10 cellular contexts compared by ENCODE assay signal in genomic region chr19:41935781-41936415, GRCh38. TPM values are rescaled to one million over a fixed set of nuclear protein-coding genes. Genes with fewer than 3 reads are reported as not detected.
A peak's percentile ranks its signal among the peaks of the same experiment; 100 is the strongest.
DNase-seq lines count a peak whose midpoint lies in the region; ATAC-seq lines count a peak whose summit lies in the region.
"Had no signal": no experiment of that assay in that cellular context is flagged by ENCODE, and none has a peak within 500 bp of the region (broad histone marks: within the 10 kb centered on the region; RNA-seq: fewer than 3 reads in every experiment).

No MANE protein-coding gene starts in this region.

- H3K27ac Mint-ChIP-seq in activated naive CD4-positive, alpha-beta T cell treated with anti-CD3 and anti-CD28 coated beads, Interleukin-2, amount 50 U/mL, for 24 hours, result no peak overlapping the region
- H3K27ac Mint-ChIP-seq in activated T-helper 17 cell treated with anti-CD3 and anti-CD28 coated beads, Interleukin-2, amount 50 U/mL, for 72 hours, result peak overlapping the region; percentile 42
- H3K27ac Mint-ChIP-seq in stimulated activated effector memory CD8-positive, alpha-beta T cell treated with anti-CD3 and anti-CD28 coated beads, Interleukin-12 subunit alpha, Interleukin-12 subunit beta, amount 100 ng/mL, for 72 hours, result peak overlapping the region; percentile 71

- H3K36me3 Mint-ChIP-seq in activated naive CD4-positive, alpha-beta T cell treated with anti-CD3 and anti-CD28 coated beads, Interleukin-2, amount 50 U/mL, for 24 hours, result no peaks in the 10 kb centered on the region
- H3K36me3 Mint-ChIP-seq in activated T-helper 17 cell treated with anti-CD3 and anti-CD28 coated beads, Interleukin-2, amount 50 U/mL, for 72 hours (ENCODE audit: low read depth), result no peaks in the 10 kb centered on the region
- peaks cover 6% of the 10 kb centered on the region for H3K36me3 Mint-ChIP-seq in stimulated activated effector memory CD8-positive, alpha-beta T cell treated with anti-CD3 and anti-CD28 coated beads, Interleukin-12 subunit alpha, Interleukin-12 subunit beta, amount 100 ng/mL, for 72 hours

- peaks cover 53% of the 10 kb centered on the region for H3K4me1 Mint-ChIP-seq in activated naive CD4-positive, alpha-beta T cell treated with anti-CD3 and anti-CD28 coated beads, Interleukin-2, amount 50 U/mL, for 24 hours
- H3K4me1 Mint-ChIP-seq in activated T-helper 17 cell treated with anti-CD3 and anti-CD28 coated beads, Interleukin-2, amount 50 U/mL, for 72 hours, result peaks cover 23% of the 10 kb centered on the region
- H3K4me1 Mint-ChIP-seq in stimulated activated effector memory CD8-positive, alpha-beta T cell treated with anti-CD3 and anti-CD28 coated beads, Interleukin-12 subunit alpha, Interleukin-12 subunit beta, amount 100 ng/mL, for 72 hours, result peaks cover 50% of the 10 kb centered on the region

- no peak for DNase-seq in activated naive CD4-positive, alpha-beta T cell treated with anti-CD3 and anti-CD28 coated beads, Interleukin-2, amount 50 U/mL, for 16 hours
- DNase-seq in stimulated activated effector memory CD8-positive, alpha-beta T cell treated with anti-CD3 and anti-CD28 coated beads, Interleukin-12 subunit alpha, Interleukin-12 subunit beta, amount 100 ng/mL, for 72 hours (ENCODE audit: low spot score in 2 of 2), result no peak
- no peak for DNase-seq in activated CD4-positive, CD25-positive, alpha-beta regulatory T cell treated with anti-CD3 and anti-CD28 coated beads, Interleukin-2, amount 50 U/mL, for 72 hours
- DNase-seq: DND-41, GOT3 had no signal

- no peaks in the 10 kb centered on the region for H3K27me3 Mint-ChIP-seq in activated naive CD4-positive, alpha-beta T cell treated with anti-CD3 and anti-CD28 coated beads, Interleukin-2, amount 50 U/mL, for 24 hours
- H3K27me3 Mint-ChIP-seq in activated T-helper 17 cell treated with anti-CD3 and anti-CD28 coated beads, Interleukin-2, amount 50 U/mL, for 72 hours, result peaks cover 7% of the 10 kb centered on the region

- H3K4me3 Mint-ChIP-seq in activated naive CD4-positive, alpha-beta T cell treated with anti-CD3 and anti-CD28 coated beads, Interleukin-2, amount 50 U/mL, for 24 hours, result peak overlapping the region; percentile 8
- H3K4me3 Mint-ChIP-seq in activated T-helper 17 cell treated with anti-CD3 and anti-CD28 coated beads, Interleukin-2, amount 50 U/mL, for 72 hours, result peak overlapping the region; percentile 27
- peak overlapping the region; percentile 41 for H3K4me3 Mint-ChIP-seq in stimulated activated effector memory CD8-positive, alpha-beta T cell treated with anti-CD3 and anti-CD28 coated beads, Interleukin-12 subunit alpha, Interleukin-12 subunit beta, amount 100 ng/mL, for 72 hours

- H3K9me3 Mint-ChIP-seq in activated naive CD4-positive, alpha-beta T cell treated with anti-CD3 and anti-CD28 coated beads, Interleukin-2, amount 50 U/mL, for 24 hours, result no peaks in the 10 kb centered on the region
- H3K9me3 Mint-ChIP-seq in activated T-helper 17 cell treated with anti-CD3 and anti-CD28 coated beads, Interleukin-2, amount 50 U/mL, for 72 hours, result no peaks in the 10 kb centered on the region
- H3K9me3 Mint-ChIP-seq in stimulated activated effector memory CD8-positive, alpha-beta T cell treated with anti-CD3 and anti-CD28 coated beads, Interleukin-12 subunit alpha, Interleukin-12 subunit beta, amount 100 ng/mL, for 72 hours, result no peaks in the 10 kb centered on the region
- H3K9me3 Mint-ChIP-seq: activated T-cell treated with anti-CD3 and anti-CD28 coated beads, Interleukin-2, amount 50 U/mL, for 4 hours had no signal

- peak; percentile 27 for ATAC-seq in activated T-helper 17 cell treated with anti-CD3 and anti-CD28 coated beads, Interleukin-2, amount 50 U/mL, for 72 hours (replicated peaks)
- ATAC-seq in stimulated activated effector memory CD8-positive, alpha-beta T cell treated with anti-CD3 and anti-CD28 coated beads, Interleukin-12 subunit alpha, Interleukin-12 subunit beta, amount 100 ng/mL, for 72 hours, result peak; percentile 2
- no peak for ATAC-seq in HG03439 (IDR thresholded peaks at IDR 0.05; ENCODE audit: unreplicated experiment)

RNA-seq across cellular contexts. Expression of gene ERFL, which starts 7.6 kb away (rescaled TPM):
- 1 to 10 TPM in 1 of 2 donors, under 1 TPM in 1; 0.89 to 2.1 TPM for total RNA-seq in activated T-helper 17 cell treated with anti-CD3 and anti-CD28 coated beads, Interleukin-2, amount 50 U/mL, for 72 hours
- total RNA-seq: glomerular endothelial cell had no signal

RNA-seq across cellular contexts. Expression of gene RABAC1, which starts 23.2 kb away (rescaled TPM):
- 10 to 100 TPM; 37.6 to 54.7 TPM for total RNA-seq in activated T-helper 17 cell treated with anti-CD3 and anti-CD28 coated beads, Interleukin-2, amount 50 U/mL, for 72 hours

RNA-seq across cellular contexts. Expression of gene ARHGEF1, which starts 52.9 kb away (rescaled TPM):
- 100 to 1,000 TPM; 255 to 337 TPM for total RNA-seq in activated T-helper 17 cell treated with anti-CD3 and anti-CD28 coated beads, Interleukin-2, amount 50 U/mL, for 72 hours

RNA-seq across cellular contexts. Expression of gene ATP1A3, which starts 58.1 kb away (rescaled TPM):
- 1 to 10 TPM; 1.7 to 5.0 TPM for total RNA-seq in activated T-helper 17 cell treated with anti-CD3 and anti-CD28 coated beads, Interleukin-2, amount 50 U/mL, for 72 hours

RNA-seq across cellular contexts. Expression of gene CD79A, which starts 58.8 kb away (rescaled TPM):
- total RNA-seq in activated T-helper 17 cell treated with anti-CD3 and anti-CD28 coated beads, Interleukin-2, amount 50 U/mL, for 72 hours, result under 1 TPM; 0.22 to 0.98 TPM
